18 cellular contexts compared by ENCODE assay signal in genomic region chr19:16380943-16381755, GRCh38. TPM values are rescaled to one million over a fixed set of nuclear protein-coding genes. Genes with fewer than 3 reads are reported as not detected.
DNase-seq lines count a peak whose midpoint lies in the region; ATAC-seq, FAIRE-seq and TF ChIP-seq lines count a peak whose summit lies in the region.
"Had no signal": no experiment of that assay in that cellular context is flagged by ENCODE, and none has a peak within 500 bp of the region (broad histone marks: within the 10 kb centered on the region; RNA-seq: fewer than 3 reads in every experiment).

No MANE protein-coding gene starts in this region.

- H3K23me2 ChIP-seq in H1 (ENCODE audit: low read depth, low read length), result peaks cover 2% of the 10 kb centered on the region; the same call in 1 of the 2 replicates

- no peaks in the 10 kb centered on the region for H3K27me3 Mint-ChIP-seq in activated CD4-positive, alpha-beta memory T cell treated with anti-CD3 and anti-CD28 coated beads, Interleukin-2, amount 10 ng/mL, durations not matched to agents 7 days and 5 days
- H3K27me3 Mint-ChIP-seq in activated CD4-positive, alpha-beta memory T cell treated with anti-CD3 and anti-CD28 coated beads for 36 hours, result no peaks in the 10 kb centered on the region
- H3K27me3 Mint-ChIP-seq in naive thymus-derived CD8-positive, alpha-beta T cell, result no peaks in the 10 kb centered on the region

- no peaks in the 10 kb centered on the region for H3K9me2 ChIP-seq in Karpas-422 (replicated peaks; ENCODE audit: insufficient read depth, low read length)

- CTCF ChIA-PET in activated CD4-positive, alpha-beta memory T cell treated with anti-CD3 and anti-CD28 coated beads, Interleukin-2, amount 10 ng/mL, durations not matched to agents 7 days and 5 days (lab: Charles Lee), result interaction anchor here (2.9 to 5.2 kb wide), 4 partner anchors 39 to 133 kb away, joined by 15 to 121 read pairs (median 66); partner anchors contain the start of gene KLF2
- CTCF ChIA-PET in activated CD4-positive, alpha-beta memory T cell treated with anti-CD3 and anti-CD28 coated beads for 36 hours (lab: Charles Lee), result interaction anchor here (1.2 to 6.1 kb wide), 4 partner anchors 36 to 134 kb away, joined by 3 to 143 read pairs (median 18); no protein-coding TSS in a partner anchor
- CTCF ChIA-PET in H1 (lab: Charles Lee; ENCODE audit: partially characterized antibody), result interaction anchor here (0.6 to 3.3 kb wide), 5 partner anchors 17 to 135 kb away, joined by 3 to 66 read pairs (median 3); no protein-coding TSS in a partner anchor

- H3K4me3 Mint-ChIP-seq in activated CD4-positive, alpha-beta memory T cell treated with anti-CD3 and anti-CD28 coated beads, Interleukin-2, amount 10 ng/mL, durations not matched to agents 7 days and 5 days, result no peak overlapping the region
- no peak overlapping the region for H3K4me3 Mint-ChIP-seq in activated CD4-positive, alpha-beta memory T cell treated with anti-CD3 and anti-CD28 coated beads for 36 hours
- peak overlapping the region in 6 of 10 donors; percentile 14 to 48 (median 30) for H3K4me3 Mint-ChIP-seq in naive thymus-derived CD8-positive, alpha-beta T cell
- H3K4me3 Mint-ChIP-seq: nephron progenitor cell; stimulated activated effector memory CD8-positive, alpha-beta T cell treated with anti-CD3 and anti-CD28 coated beads, Interleukin-12 subunit alpha, Interleukin-12 subunit beta, amount 100 ng/mL, for 72 hours had no signal

- H3K79me2 ChIP-seq in H1 (ENCODE audit: control insufficient read depth in 1 of 2, insufficient read depth in 2 of 2, low read length in 2 of 2), result no peaks in the 10 kb centered on the region; a peak in 1 of 4 replicates
- no peaks in the 10 kb centered on the region for H3K79me2 ChIP-seq in Karpas-422 (ENCODE audit: low read length)

- H3K36me3 ChIP-seq in H1 (ENCODE audit: control insufficient read depth in 2 of 4, insufficient read depth in 4 of 4, low read length in 3 of 4), result peaks cover 3 to 17% (median 9%) of the 10 kb centered on the region in 4 experiments; a peak in 5 of 8 replicates
- H3K36me3 ChIP-seq in thyroid gland, result peaks cover 10 to 12% of the 10 kb centered on the region in 2 donors
- peaks cover 31% of the 10 kb centered on the region; the same call in 1 of the 2 replicates for H3K36me3 ChIP-seq in Karpas-422 (ENCODE audit: insufficient read depth, low read length)

- no peak overlapping the region for H2BK5ac ChIP-seq in H1 (ENCODE audit: low read depth, low read length)

- TF ChIP-seq CTCF in H1 (IDR thresholded peaks at IDR 0.05; ENCODE audit: control extremely low read depth in 1 of 3, insufficient read depth in 1 of 3, low read depth in 1 of 3, low read length in 3 of 3), result no peak
- no peak for TF ChIP-seq CTCF in thyroid gland (IDR thresholded peaks at IDR 0.05)

- H3K27ac Mint-ChIP-seq in activated CD4-positive, alpha-beta memory T cell treated with anti-CD3 and anti-CD28 coated beads, Interleukin-2, amount 10 ng/mL, durations not matched to agents 7 days and 5 days, result peak overlapping the region; percentile 40
- H3K27ac Mint-ChIP-seq in activated CD4-positive, alpha-beta memory T cell treated with anti-CD3 and anti-CD28 coated beads for 36 hours, result no peak overlapping the region
- H3K27ac Mint-ChIP-seq in naive thymus-derived CD8-positive, alpha-beta T cell, result peak overlapping the region in 8 of 10 donors; percentile 90 to 98 (median 98)
- H3K27ac Mint-ChIP-seq: nephron progenitor cell; stimulated activated effector memory CD8-positive, alpha-beta T cell treated with anti-CD3 and anti-CD28 coated beads, Interleukin-12 subunit alpha, Interleukin-12 subunit beta, amount 100 ng/mL, for 72 hours had no signal

- H2BK20ac ChIP-seq in H1 (ENCODE audit: low read length), result no peak overlapping the region

- no peaks in the 10 kb centered on the region for H3K9me3 Mint-ChIP-seq in activated CD4-positive, alpha-beta memory T cell treated with anti-CD3 and anti-CD28 coated beads, Interleukin-2, amount 10 ng/mL, durations not matched to agents 7 days and 5 days
- H3K9me3 Mint-ChIP-seq in activated CD4-positive, alpha-beta memory T cell treated with anti-CD3 and anti-CD28 coated beads for 36 hours, result no peaks in the 10 kb centered on the region
- no peaks in the 10 kb centered on the region for H3K9me3 Mint-ChIP-seq in naive thymus-derived CD8-positive, alpha-beta T cell
- H3K9me3 Mint-ChIP-seq: nephron progenitor cell; stimulated activated effector memory CD8-positive, alpha-beta T cell treated with anti-CD3 and anti-CD28 coated beads, Interleukin-12 subunit alpha, Interleukin-12 subunit beta, amount 100 ng/mL, for 72 hours had no signal

- H3K4me3 ChIP-seq in H1 (ENCODE audit: extremely low read depth in 1 of 4, insufficient read depth in 2 of 4, low read depth in 3 of 4, low read length in 4 of 4) (no peak overlapping the region), thyroid gland (replicated peaks in 1 of 3) (no peak overlapping the region), Karpas-422 (ENCODE audit: low read length) (no peak overlapping the region)
- H3K4me3 ChIP-seq: A549, HAP-1 had no signal

- no peak overlapping the region for H2BK12ac ChIP-seq in H1 (ENCODE audit: low read depth, low read length)

- H3K9ac ChIP-seq in H1 (replicated peaks in 1 of 4; ENCODE audit: extremely low read depth in 1 of 4, low read depth in 3 of 4, low read length in 3 of 4), result no peak overlapping the region
- H3K9ac ChIP-seq in Karpas-422 (ENCODE audit: low read length), result no peak overlapping the region

- no peak overlapping the region for H3K14ac ChIP-seq in H1 (ENCODE audit: insufficient read length)

- H3K18ac ChIP-seq in H1 (ENCODE audit: extremely low read depth, low read length), result no peak overlapping the region

- 0 out of 2 replicates have a peak, but pooled peaks cover 3% of the 10 kb centered on the region for H3K79me1 ChIP-seq in H1 (ENCODE audit: low read depth, low read length)

- FAIRE-seq in H1 (lab: Jason Lieb, UNC), result no peak
- FAIRE-seq: A549 had no signal

- H2AFZ ChIP-seq in H1 (ENCODE audit: low read length) (no peak overlapping the region), Karpas-422 (ENCODE audit: low read length) (no peak overlapping the region)

- intact Hi-C loops in activated CD4-positive, alpha-beta memory T cell treated with anti-CD3 and anti-CD28 coated beads for 36 hours (cut with micrococcal nuclease), result loop anchor here (10.0 kb wide), 1 partner anchor 336 kb away; no protein-coding TSS in a partner anchor
- intact Hi-C loops in thyroid gland (cut with DNase I), result loop anchor here (5.0 kb wide), 1 partner anchor 54 kb away; no protein-coding TSS in a partner anchor

- no peak for ATAC-seq in naive thymus-derived CD8-positive, alpha-beta T cell
- ATAC-seq: A549; esophagus mucosa; stimulated activated effector memory CD8-positive, alpha-beta T cell treated with anti-CD3 and anti-CD28 coated beads, Interleukin-12 subunit alpha, Interleukin-12 subunit beta, amount 100 ng/mL, for 72 hours had no signal

- H3K9me3 ChIP-seq in H1 (ENCODE audit: insufficient read depth in 2 of 2, low read depth in 1 of 2, low read length in 1 of 2) (no peaks in the 10 kb centered on the region), thyroid gland (no peaks in the 10 kb centered on the region), Karpas-422 (ENCODE audit: low read length) (no peaks in the 10 kb centered on the region)
- H3K9me3 ChIP-seq: A549, HAP-1 had no signal

- peaks cover 48% of the 10 kb centered on the region for H3K4me1 Mint-ChIP-seq in activated CD4-positive, alpha-beta memory T cell treated with anti-CD3 and anti-CD28 coated beads, Interleukin-2, amount 10 ng/mL, durations not matched to agents 7 days and 5 days
- H3K4me1 Mint-ChIP-seq in activated CD4-positive, alpha-beta memory T cell treated with anti-CD3 and anti-CD28 coated beads for 36 hours (ENCODE audit: low read depth), result peaks cover 51% of the 10 kb centered on the region
- H3K4me1 Mint-ChIP-seq in naive thymus-derived CD8-positive, alpha-beta T cell, result peaks cover 33 to 68% (median 44%) of the 10 kb centered on the region in 4 donors

- H4K5ac ChIP-seq in H1 (ENCODE audit: insufficient read length, low read depth, low read length), result no peak overlapping the region

- H4K20me1 ChIP-seq in H1 (replicated peaks in 1 of 2; ENCODE audit: control insufficient read depth in 1 of 2, insufficient read depth in 2 of 2, low read length in 2 of 2), result peaks cover 4 to 13% of the 10 kb centered on the region in 2 experiments
- H4K20me1 ChIP-seq in Karpas-422 (ENCODE audit: insufficient read depth, low read depth, low read length), result 0 out of 2 replicates have a peak, but pooled peaks cover 10% of the 10 kb centered on the region

- no peak for TF ChIP-seq EP300 in H1 (IDR thresholded peaks at IDR 0.05; ENCODE audit: borderline replicate concordance in 1 of 2, low read depth in 2 of 2, low read length in 2 of 2)

- POLR2A ChIA-PET in activated CD4-positive, alpha-beta memory T cell treated with anti-CD3 and anti-CD28 coated beads, Interleukin-2, amount 10 ng/mL, durations not matched to agents 7 days and 5 days (lab: Charles Lee), result interaction anchor here (10.9 to 34.9 kb wide), 2 partner anchors 11 to 46 kb away, joined by 283 to 3221 read pairs; partner anchors contain the start of gene KLF2
- POLR2A ChIA-PET in activated CD4-positive, alpha-beta memory T cell treated with anti-CD3 and anti-CD28 coated beads for 36 hours (lab: Charles Lee), result interaction anchor here (0.6 to 1.4 kb wide), 2 partner anchors 42 to 50 kb away, joined by 3 to 4 read pairs; no protein-coding TSS in a partner anchor
- POLR2A ChIA-PET in H1 (lab: Charles Lee; ENCODE audit: partially characterized antibody), result no interaction called here
- POLR2A ChIA-PET in naive thymus-derived CD8-positive, alpha-beta T cell (lab: Charles Lee), result interaction anchor here (3.3 to 34.9 kb wide), 4 partner anchors 16 to 183 kb away, joined by 13 to 4622 read pairs (median 506); partner anchors contain the start of genes AP1M1 and KLF2

- H2BK15ac ChIP-seq in H1 (ENCODE audit: low read length), result no peak overlapping the region

- no peak overlapping the region for H2AK5ac ChIP-seq in H1 (ENCODE audit: low read depth, low read length)

- no peak overlapping the region for H3K23ac ChIP-seq in H1 (ENCODE audit: insufficient read length)

- no peak overlapping the region for H4K91ac ChIP-seq in H1 (replicated peaks; ENCODE audit: insufficient read length, low read length)

- no peaks in the 10 kb centered on the region for H3K27me3 ChIP-seq in H1 (replicated peaks in 1 of 4; ENCODE audit: control insufficient read depth in 3 of 4, extremely low read depth in 1 of 4, insufficient read depth in 3 of 4, low read length in 3 of 4)
- no peaks in the 10 kb centered on the region for H3K27me3 ChIP-seq in thyroid gland
- H3K27me3 ChIP-seq in Karpas-422 (ENCODE audit: low read length), result no peaks in the 10 kb centered on the region

- no peak for TF ChIP-seq RAD21 in H1 (IDR thresholded peaks at IDR 0.05 in 1 of 2, conservative IDR thresholded peaks at IDR 0.05 in 1 of 2; ENCODE audit: low read depth in 2 of 2, low read length in 2 of 2)

- WGBS in H1 (ENCODE audit: extremely low coverage in 1 of 2, insufficient coverage in 1 of 2, insufficient read length in 1 of 2, insufficient replicate concordance in 2 of 2, low coverage in 1 of 2, low lambda C conversion rate in 2 of 2, missing lambda C conversion rate in 1 of 2), 2 experiments, result 92% methylated on average over 22 of the region's 22 CpGs; no CpG with 5 or more reads in 1 of the 2 experiments
- 91 to 97% methylated on average over 14 to 20 of the region's 22 CpGs for WGBS in thyroid gland, 2 donors

- H3K4me2 ChIP-seq in H1 (ENCODE audit: insufficient read depth in 1 of 2, low read depth in 2 of 2, low read length in 2 of 2) (no peak overlapping the region), Karpas-422 (ENCODE audit: low read depth, low read length, poor library complexity, severe bottlenecking) (no peak overlapping the region)
- H3K4me2 ChIP-seq: A549 had no signal

- no peak overlapping the region for H2BK120ac ChIP-seq in H1 (replicated peaks; ENCODE audit: low read depth, low read length)

- H3K4me1 ChIP-seq in H1 (replicated peaks in 1 of 4; ENCODE audit: control insufficient read depth in 3 of 4, insufficient read depth in 4 of 4, low read length in 3 of 4) (no peaks in the 10 kb centered on the region), thyroid gland (peaks cover 28 to 48% of the 10 kb centered on the region in 2 donors), Karpas-422 (ENCODE audit: low read length) (no peaks in the 10 kb centered on the region)
- H3K4me1 ChIP-seq: HAP-1 had no signal

- H3K4ac ChIP-seq in H1 (replicated peaks; ENCODE audit: insufficient read length, low read depth, low read length), result no peak overlapping the region

- TF ChIP-seq POLR2A in H1 (IDR thresholded peaks at IDR 0.05; ENCODE audit: control extremely low read depth in 1 of 2, low read depth in 2 of 2, low read length in 2 of 2) (no peak), thyroid gland (IDR thresholded peaks at IDR 0.05) (no peak)

- H3K56ac ChIP-seq in H1 (replicated peaks; ENCODE audit: insufficient read length, low read depth, low read length), result no peak overlapping the region

- H3K36me3 Mint-ChIP-seq in activated CD4-positive, alpha-beta memory T cell treated with anti-CD3 and anti-CD28 coated beads, Interleukin-2, amount 10 ng/mL, durations not matched to agents 7 days and 5 days (ENCODE audit: low read depth), result peaks cover 53% of the 10 kb centered on the region
- H3K36me3 Mint-ChIP-seq in activated CD4-positive, alpha-beta memory T cell treated with anti-CD3 and anti-CD28 coated beads for 36 hours, result peaks cover 19% of the 10 kb centered on the region
- H3K36me3 Mint-ChIP-seq in naive thymus-derived CD8-positive, alpha-beta T cell, result peaks cover 4 to 21% (median 19%) of the 10 kb centered on the region in 3 donors

- H4K8ac ChIP-seq in H1 (ENCODE audit: extremely low read depth, insufficient read depth, low read length), result peak overlapping the region; percentile 0; the same call in 1 of the 2 replicates

- H3K27ac ChIP-seq in H1 (ENCODE audit: low read depth, low read length) (no peak overlapping the region), thyroid gland (peak overlapping the region; percentile 30 to 93 (median 90)), Karpas-422 (ENCODE audit: low read length) (no peak overlapping the region)
- H3K27ac ChIP-seq: A549, WERI-Rb-1 had no signal

- DNase-seq in activated CD4-positive, alpha-beta memory T cell treated with anti-CD3 and anti-CD28 coated beads, Interleukin-2, amount 10 ng/mL, durations not matched to agents 7 days and 5 days, result no peak
- no peak for DNase-seq in activated CD4-positive, alpha-beta memory T cell treated with anti-CD3 and anti-CD28 coated beads for 36 hours
- DNase-seq in H1 (ENCODE audit: low read depth in 1 of 2, low spot score in 2 of 2) (no peak), thyroid gland (no peak), Karpas-422 (no peak), D341Med (ENCODE audit: low spot score) (no peak), germinal center (ENCODE audit: low spot score) (no peak)
- DNase-seq in naive thymus-derived CD8-positive, alpha-beta T cell, result peak in 1 of 10 donors; percentile 45
- DNase-seq: DMS79, NCI-H1092 treated with DMSO at 0.1 percent for 48 hours, NCI-H524 treated with DMSO at 0.1 percent for 48 hours, nephron progenitor cell, SIG-M5, WERI-Rb-1 had no signal

RNA-seq across cellular contexts. Expression of gene KLF2, which starts 56.5 kb away (rescaled TPM):
- total RNA-seq in activated CD4-positive, alpha-beta memory T cell treated with anti-CD3 and anti-CD28 coated beads, Interleukin-2, amount 10 ng/mL, durations not matched to agents 7 days and 5 days, result 100 to 1,000 TPM; 410 to 423 TPM
- total RNA-seq in activated CD4-positive, alpha-beta memory T cell treated with anti-CD3 and anti-CD28 coated beads for 36 hours, result 1 to 10 TPM; 1.7 TPM
- total RNA-seq in H1 (2021; fragmentation: NEBNext Ultra II Directional; extraction: Animal tissue kit (Norgen Biotek cat#: 25700)), result 0.19 and 0.52 TPM in 2 replicates
- 0.11 and 0.33 TPM in 2 replicates for polyA plus RNA-seq in H1 (2011; rRNA removed)
- polyA plus RNA-seq in H1 (2011; cell fraction: cytosol; rRNA removed), result not detected
- polyA plus RNA-seq in H1 (2011; cell fraction: nucleus; rRNA removed), result 0.27 TPM
- polyA plus RNA-seq in H1 (2012, experiment 1 of 2), result 0.17 to 0.43 TPM (median 0.22 TPM) in 3 of 4 replicates, not detected in the other
- 0.35 TPM for polyA plus RNA-seq in H1 (2012, experiment 2 of 2)
- 0.32 TPM for polyA plus RNA-seq in H1 (2013, experiment 1 of 2)
- 0.31 TPM for polyA plus RNA-seq in H1 (2013, experiment 2 of 2)
- not detected in 2 replicates for polyA minus RNA-seq in H1 (2011; rRNA and poly(A)+ RNA removed)
- polyA minus RNA-seq in H1 (2011; cell fraction: cytosol; rRNA and poly(A)+ RNA removed), result not detected
- 0.50 TPM for polyA minus RNA-seq in H1 (2011; cell fraction: nucleus; rRNA and poly(A)+ RNA removed)
- total RNA-seq in naive thymus-derived CD8-positive, alpha-beta T cell, result 100 to 1,000 TPM; 386 to 393 TPM
- 100 to 1,000 TPM; 115 to 216 (median 166) TPM for polyA plus RNA-seq in naive thymus-derived CD8-positive, alpha-beta T cell
- total RNA-seq in thyroid gland, result 10 to 100 TPM in 3 of 4 donors, 1 to 10 TPM in 1; 9.1 to 15.9 (median 14.0) TPM
- 0.22 TPM in 1 of 2 replicates, not detected in the other for total RNA-seq in Karpas-422 (2014; rRNA removed; shearing (Covaris generic); ENCODE audit: low replicate concordance)

Comparison
In these comparisons a context has a peak if more than half of its experiments do, and no peak if none do; other contexts are left out.
1. RNA of gene KLF2, which starts 56.5 kb away (total RNA-seq): 410 to 423 TPM in activated CD4-positive, alpha-beta memory T cell treated with anti-CD3 and anti-CD28 coated beads, Interleukin-2, amount 10 ng/mL, durations not matched to agents 7 days and 5 days and 386 to 393 TPM in naive thymus-derived CD8-positive, alpha-beta T cell; 9.1 to 15.9 TPM in thyroid gland, 1.7 TPM in activated CD4-positive, alpha-beta memory T cell treated with anti-CD3 and anti-CD28 coated beads for 36 hours, 0.22 TPM in Karpas-422 and 0.19 to 0.52 TPM in H1; every median in the first group is over 10 times any median in the second.
2. H3K4me3 Mint-ChIP-seq: peak in naive thymus-derived CD8-positive, alpha-beta T cell (6 of 10); none in activated CD4-positive, alpha-beta memory T cell treated with anti-CD3 and anti-CD28 coated beads, Interleukin-2, amount 10 ng/mL, durations not matched to agents 7 days and 5 days (single experiment) and activated CD4-positive, alpha-beta memory T cell treated with anti-CD3 and anti-CD28 coated beads for 36 hours (single experiment).
3. H3K27ac ChIP-seq: peak in thyroid gland (3 of 3); none in H1 (single experiment) and Karpas-422 (single experiment).